Comparison of ENCODE assay signal across 1 cellular context in the genomic region with DNA sequence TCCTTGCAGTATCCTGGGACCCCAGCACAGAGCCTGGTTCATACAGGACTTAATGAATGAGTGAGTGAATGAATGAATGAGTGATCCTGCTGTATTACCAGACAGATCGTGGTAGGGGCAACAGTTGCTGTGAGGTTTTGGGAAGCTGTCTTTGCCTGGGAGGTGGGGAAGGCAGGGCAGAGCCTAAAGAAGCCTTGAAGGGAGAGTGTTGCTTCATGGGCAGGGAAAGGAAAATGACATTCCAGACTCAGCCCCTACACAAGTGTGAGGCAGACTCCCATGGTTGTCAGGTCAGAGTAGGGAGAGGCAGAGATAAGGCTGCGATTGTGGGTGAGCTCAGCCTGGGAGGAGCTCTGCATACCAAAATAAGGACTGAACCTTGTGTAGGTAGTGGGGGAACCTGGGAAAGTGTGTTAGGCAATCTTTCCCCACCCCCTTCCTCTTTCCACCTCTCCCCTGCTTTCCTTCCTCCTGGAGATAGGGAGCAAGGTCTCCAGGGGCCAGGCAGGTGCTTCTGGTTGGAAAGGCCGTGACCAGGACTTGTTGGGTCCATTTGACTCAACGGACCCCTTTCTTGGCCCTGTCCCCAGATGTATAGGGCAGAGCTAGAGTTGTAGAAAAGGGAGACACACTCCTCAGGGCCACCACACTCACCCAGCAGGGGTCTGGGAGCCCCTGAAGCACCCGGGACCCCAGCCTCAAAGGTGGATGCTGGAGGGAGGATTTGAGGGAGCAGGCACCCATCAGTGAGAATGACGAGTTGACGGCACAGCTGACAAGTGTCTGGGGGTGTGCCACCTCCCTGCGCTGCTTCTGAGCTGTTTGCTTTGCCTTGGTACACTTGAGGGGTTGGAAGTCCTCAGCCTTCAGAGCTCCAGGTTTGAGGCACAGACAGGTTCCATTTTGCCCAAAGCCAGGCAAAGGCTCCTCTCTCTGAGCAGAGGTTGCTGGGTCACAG.
TF ChIP-seq lines count a peak whose summit lies in the region.

No MANE protein-coding gene starts in this region.

TF ChIP-seq in HepG2, 621 proteins besides CTCF, POLR2A, EP300 and RAD21 (continued from another document and continues in another):
- TF ChIP-seq, protein P1, sequence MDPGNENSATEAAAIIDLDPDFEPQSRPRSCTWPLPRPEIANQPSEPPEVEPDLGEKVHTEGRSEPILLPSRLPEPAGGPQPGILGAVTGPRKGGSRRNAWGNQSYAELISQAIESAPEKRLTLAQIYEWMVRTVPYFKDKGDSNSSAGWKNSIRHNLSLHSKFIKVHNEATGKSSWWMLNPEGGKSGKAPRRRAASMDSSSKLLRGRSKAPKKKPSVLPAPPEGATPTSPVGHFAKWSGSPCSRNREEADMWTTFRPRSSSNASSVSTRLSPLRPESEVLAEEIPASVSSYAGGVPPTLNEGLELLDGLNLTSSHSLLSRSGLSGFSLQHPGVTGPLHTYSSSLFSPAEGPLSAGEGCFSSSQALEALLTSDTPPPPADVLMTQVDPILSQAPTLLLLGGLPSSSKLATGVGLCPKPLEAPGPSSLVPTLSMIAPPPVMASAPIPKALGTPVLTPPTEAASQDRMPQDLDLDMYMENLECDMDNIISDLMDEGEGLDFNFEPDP (CRISPR knock-in tag; conservative IDR thresholded peaks at IDR 0.05), result 0 out of 2 replicates have a peak, but pooled peaks have one; percentile 80
- TF ChIP-seq ZNF678 (CRISPR knock-in tag; IDR thresholded peaks at IDR 0.05) (no peak), NR2F6 (IDR thresholded peaks at IDR 0.05) (peak; percentile 71), NR2F6 (CRISPR knock-in tag; IDR thresholded peaks at IDR 0.05) (peak; percentile 72; the same call in 1 of the 2 replicates), SSRP1 (CRISPR knock-in tag; IDR thresholded peaks at IDR 0.05) (no peak), NFRKB (IDR thresholded peaks at IDR 0.05) (no peak), RBAK (CRISPR knock-in tag; IDR thresholded peaks at IDR 0.05) (no peak), ZMAT3 (CRISPR knock-in tag; conservative IDR thresholded peaks at IDR 0.05) (peak; percentile 80), ZFP41 (CRISPR knock-in tag; IDR thresholded peaks at IDR 0.05; ENCODE audit: borderline replicate concordance) (no peak), ZBTB21 (CRISPR knock-in tag; IDR thresholded peaks at IDR 0.05) (no peak), SRSF4 (IDR thresholded peaks at IDR 0.05; ENCODE audit: low read depth, low read length, poor library complexity, severe bottlenecking) (no peak), HNRNPLL (IDR thresholded peaks at IDR 0.05; ENCODE audit: low read depth, low read length, poor library complexity, severe bottlenecking) (no peak), ZNF12 (CRISPR knock-in tag; IDR thresholded peaks at IDR 0.05) (no peak), ZNF350 (CRISPR knock-in tag; IDR thresholded peaks at IDR 0.05; ENCODE audit: borderline replicate concordance, low read depth) (no peak; the same call in 1 of the 2 replicates), ZNF605 (CRISPR knock-in tag; IDR thresholded peaks at IDR 0.05) (peak; percentile 92), ZNF225 (CRISPR knock-in tag; IDR thresholded peaks at IDR 0.05) (no peak), GATAD1 (CRISPR knock-in tag; IDR thresholded peaks at IDR 0.05) (peak; percentile 47; the same call in 1 of the 2 replicates), SIX1 (CRISPR knock-in tag; IDR thresholded peaks at IDR 0.05; ENCODE audit: borderline replicate concordance) (no peak), JARID2 (CRISPR knock-in tag; IDR thresholded peaks at IDR 0.05; ENCODE audit: insufficient replicate concordance) (no peak), KDM6A (CRISPR knock-in tag; IDR thresholded peaks at IDR 0.05; ENCODE audit: low read depth) (no peak), NONO (IDR thresholded peaks at IDR 0.05) (no peak), NONO (CRISPR knock-in tag; conservative IDR thresholded peaks at IDR 0.05) (peak; percentile 43; the same call in 1 of the 2 replicates), AGO1 (IDR thresholded peaks at IDR 0.05; ENCODE audit: low read depth, low read length, poor library complexity, severe bottlenecking) (no peak), ZNF354B (CRISPR knock-in tag; IDR thresholded peaks at IDR 0.05) (no peak), KAT7 (CRISPR knock-in tag; IDR thresholded peaks at IDR 0.05; ENCODE audit: borderline replicate concordance) (no peak), ZNF75D (CRISPR knock-in tag; IDR thresholded peaks at IDR 0.05; ENCODE audit: borderline replicate concordance) (no peak), SP1 (IDR thresholded peaks at IDR 0.05) (no peak), SP1 (CRISPR knock-in tag; IDR thresholded peaks at IDR 0.05) (peak; percentile 34; the same call in 1 of the 2 replicates), ZNF749 (CRISPR knock-in tag; IDR thresholded peaks at IDR 0.05; ENCODE audit: borderline replicate concordance) (no peak), HNRNPK (IDR thresholded peaks at IDR 0.05; ENCODE audit: low read depth, low read length, poor library complexity, severe bottlenecking) (no peak), MIER2 (CRISPR knock-in tag; IDR thresholded peaks at IDR 0.05) (no peak; the same call in 1 of the 2 replicates)
- TF ChIP-seq, protein P2, sequence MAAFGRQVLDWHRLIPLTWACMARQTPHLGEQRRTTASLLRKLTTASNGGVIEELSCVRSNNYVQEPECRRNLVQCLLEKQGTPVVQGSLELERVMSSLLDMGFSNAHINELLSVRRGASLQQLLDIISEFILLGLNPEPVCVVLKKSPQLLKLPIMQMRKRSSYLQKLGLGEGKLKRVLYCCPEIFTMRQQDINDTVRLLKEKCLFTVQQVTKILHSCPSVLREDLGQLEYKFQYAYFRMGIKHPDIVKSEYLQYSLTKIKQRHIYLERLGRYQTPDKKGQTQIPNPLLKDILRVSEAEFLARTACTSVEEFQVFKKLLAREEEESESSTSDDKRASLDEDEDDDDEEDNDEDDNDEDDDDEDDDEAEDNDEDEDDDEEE (CRISPR knock-in tag; IDR thresholded peaks at IDR 0.05), result peak; percentile 87
- TF ChIP-seq, protein P3, sequence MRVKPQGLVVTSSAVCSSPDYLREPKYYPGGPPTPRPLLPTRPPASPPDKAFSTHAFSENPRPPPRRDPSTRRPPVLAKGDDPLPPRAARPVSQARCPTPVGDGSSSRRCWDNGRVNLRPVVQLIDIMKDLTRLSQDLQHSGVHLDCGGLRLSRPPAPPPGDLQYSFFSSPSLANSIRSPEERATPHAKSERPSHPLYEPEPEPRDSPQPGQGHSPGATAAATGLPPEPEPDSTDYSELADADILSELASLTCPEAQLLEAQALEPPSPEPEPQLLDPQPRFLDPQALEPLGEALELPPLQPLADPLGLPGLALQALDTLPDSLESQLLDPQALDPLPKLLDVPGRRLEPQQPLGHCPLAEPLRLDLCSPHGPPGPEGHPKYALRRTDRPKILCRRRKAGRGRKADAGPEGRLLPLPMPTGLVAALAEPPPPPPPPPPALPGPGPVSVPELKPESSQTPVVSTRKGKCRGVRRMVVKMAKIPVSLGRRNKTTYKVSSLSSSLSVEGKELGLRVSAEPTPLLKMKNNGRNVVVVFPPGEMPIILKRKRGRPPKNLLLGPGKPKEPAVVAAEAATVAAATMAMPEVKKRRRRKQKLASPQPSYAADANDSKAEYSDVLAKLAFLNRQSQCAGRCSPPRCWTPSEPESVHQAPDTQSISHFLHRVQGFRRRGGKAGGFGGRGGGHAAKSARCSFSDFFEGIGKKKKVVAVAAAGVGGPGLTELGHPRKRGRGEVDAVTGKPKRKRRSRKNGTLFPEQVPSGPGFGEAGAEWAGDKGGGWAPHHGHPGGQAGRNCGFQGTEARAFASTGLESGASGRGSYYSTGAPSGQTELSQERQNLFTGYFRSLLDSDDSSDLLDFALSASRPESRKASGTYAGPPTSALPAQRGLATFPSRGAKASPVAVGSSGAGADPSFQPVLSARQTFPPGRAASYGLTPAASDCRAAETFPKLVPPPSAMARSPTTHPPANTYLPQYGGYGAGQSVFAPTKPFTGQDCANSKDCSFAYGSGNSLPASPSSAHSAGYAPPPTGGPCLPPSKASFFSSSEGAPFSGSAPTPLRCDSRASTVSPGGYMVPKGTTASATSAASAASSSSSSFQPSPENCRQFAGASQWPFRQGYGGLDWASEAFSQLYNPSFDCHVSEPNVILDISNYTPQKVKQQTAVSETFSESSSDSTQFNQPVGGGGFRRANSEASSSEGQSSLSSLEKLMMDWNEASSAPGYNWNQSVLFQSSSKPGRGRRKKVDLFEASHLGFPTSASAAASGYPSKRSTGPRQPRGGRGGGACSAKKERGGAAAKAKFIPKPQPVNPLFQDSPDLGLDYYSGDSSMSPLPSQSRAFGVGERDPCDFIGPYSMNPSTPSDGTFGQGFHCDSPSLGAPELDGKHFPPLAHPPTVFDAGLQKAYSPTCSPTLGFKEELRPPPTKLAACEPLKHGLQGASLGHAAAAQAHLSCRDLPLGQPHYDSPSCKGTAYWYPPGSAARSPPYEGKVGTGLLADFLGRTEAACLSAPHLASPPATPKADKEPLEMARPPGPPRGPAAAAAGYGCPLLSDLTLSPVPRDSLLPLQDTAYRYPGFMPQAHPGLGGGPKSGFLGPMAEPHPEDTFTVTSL (CRISPR knock-in tag; IDR thresholded peaks at IDR 0.05; ENCODE audit: borderline replicate concordance), result no peak
- TF ChIP-seq, protein P4, sequence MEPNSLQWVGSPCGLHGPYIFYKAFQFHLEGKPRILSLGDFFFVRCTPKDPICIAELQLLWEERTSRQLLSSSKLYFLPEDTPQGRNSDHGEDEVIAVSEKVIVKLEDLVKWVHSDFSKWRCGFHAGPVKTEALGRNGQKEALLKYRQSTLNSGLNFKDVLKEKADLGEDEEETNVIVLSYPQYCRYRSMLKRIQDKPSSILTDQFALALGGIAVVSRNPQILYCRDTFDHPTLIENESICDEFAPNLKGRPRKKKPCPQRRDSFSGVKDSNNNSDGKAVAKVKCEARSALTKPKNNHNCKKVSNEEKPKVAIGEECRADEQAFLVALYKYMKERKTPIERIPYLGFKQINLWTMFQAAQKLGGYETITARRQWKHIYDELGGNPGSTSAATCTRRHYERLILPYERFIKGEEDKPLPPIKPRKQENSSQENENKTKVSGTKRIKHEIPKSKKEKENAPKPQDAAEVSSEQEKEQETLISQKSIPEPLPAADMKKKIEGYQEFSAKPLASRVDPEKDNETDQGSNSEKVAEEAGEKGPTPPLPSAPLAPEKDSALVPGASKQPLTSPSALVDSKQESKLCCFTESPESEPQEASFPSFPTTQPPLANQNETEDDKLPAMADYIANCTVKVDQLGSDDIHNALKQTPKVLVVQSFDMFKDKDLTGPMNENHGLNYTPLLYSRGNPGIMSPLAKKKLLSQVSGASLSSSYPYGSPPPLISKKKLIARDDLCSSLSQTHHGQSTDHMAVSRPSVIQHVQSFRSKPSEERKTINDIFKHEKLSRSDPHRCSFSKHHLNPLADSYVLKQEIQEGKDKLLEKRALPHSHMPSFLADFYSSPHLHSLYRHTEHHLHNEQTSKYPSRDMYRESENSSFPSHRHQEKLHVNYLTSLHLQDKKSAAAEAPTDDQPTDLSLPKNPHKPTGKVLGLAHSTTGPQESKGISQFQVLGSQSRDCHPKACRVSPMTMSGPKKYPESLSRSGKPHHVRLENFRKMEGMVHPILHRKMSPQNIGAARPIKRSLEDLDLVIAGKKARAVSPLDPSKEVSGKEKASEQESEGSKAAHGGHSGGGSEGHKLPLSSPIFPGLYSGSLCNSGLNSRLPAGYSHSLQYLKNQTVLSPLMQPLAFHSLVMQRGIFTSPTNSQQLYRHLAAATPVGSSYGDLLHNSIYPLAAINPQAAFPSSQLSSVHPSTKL (CRISPR knock-in tag; IDR thresholded peaks at IDR 0.05), result peak; percentile 84
- TF ChIP-seq, protein P5, sequence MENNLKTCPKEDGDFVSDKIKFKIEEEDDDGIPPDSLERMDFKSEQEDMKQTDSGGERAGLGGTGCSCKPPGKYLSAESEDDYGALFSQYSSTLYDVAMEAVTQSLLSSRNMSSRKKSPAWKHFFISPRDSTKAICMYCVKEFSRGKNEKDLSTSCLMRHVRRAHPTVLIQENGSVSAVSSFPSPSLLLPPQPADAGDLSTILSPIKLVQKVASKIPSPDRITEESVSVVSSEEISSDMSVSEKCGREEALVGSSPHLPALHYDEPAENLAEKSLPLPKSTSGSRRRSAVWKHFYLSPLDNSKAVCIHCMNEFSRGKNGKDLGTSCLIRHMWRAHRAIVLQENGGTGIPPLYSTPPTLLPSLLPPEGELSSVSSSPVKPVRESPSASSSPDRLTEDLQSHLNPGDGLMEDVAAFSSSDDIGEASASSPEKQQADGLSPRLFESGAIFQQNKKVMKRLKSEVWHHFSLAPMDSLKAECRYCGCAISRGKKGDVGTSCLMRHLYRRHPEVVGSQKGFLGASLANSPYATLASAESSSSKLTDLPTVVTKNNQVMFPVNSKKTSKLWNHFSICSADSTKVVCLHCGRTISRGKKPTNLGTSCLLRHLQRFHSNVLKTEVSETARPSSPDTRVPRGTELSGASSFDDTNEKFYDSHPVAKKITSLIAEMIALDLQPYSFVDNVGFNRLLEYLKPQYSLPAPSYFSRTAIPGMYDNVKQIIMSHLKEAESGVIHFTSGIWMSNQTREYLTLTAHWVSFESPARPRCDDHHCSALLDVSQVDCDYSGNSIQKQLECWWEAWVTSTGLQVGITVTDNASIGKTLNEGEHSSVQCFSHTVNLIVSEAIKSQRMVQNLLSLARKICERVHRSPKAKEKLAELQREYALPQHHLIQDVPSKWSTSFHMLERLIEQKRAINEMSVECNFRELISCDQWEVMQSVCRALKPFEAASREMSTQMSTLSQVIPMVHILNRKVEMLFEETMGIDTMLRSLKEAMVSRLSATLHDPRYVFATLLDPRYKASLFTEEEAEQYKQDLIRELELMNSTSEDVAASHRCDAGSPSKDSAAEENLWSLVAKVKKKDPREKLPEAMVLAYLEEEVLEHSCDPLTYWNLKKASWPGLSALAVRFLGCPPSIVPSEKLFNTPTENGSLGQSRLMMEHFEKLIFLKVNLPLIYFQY (CRISPR knock-in tag; IDR thresholded peaks at IDR 0.05; ENCODE audit: borderline replicate concordance), result 0 out of 2 replicates have a peak, but pooled peaks have one; percentile 13
- TF ChIP-seq, protein P6, sequence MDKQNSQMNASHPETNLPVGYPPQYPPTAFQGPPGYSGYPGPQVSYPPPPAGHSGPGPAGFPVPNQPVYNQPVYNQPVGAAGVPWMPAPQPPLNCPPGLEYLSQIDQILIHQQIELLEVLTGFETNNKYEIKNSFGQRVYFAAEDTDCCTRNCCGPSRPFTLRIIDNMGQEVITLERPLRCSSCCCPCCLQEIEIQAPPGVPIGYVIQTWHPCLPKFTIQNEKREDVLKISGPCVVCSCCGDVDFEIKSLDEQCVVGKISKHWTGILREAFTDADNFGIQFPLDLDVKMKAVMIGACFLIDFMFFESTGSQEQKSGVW (CRISPR knock-in tag; IDR thresholded peaks at IDR 0.05; ENCODE audit: borderline replicate concordance), result no peak
- TF ChIP-seq, protein P7, sequence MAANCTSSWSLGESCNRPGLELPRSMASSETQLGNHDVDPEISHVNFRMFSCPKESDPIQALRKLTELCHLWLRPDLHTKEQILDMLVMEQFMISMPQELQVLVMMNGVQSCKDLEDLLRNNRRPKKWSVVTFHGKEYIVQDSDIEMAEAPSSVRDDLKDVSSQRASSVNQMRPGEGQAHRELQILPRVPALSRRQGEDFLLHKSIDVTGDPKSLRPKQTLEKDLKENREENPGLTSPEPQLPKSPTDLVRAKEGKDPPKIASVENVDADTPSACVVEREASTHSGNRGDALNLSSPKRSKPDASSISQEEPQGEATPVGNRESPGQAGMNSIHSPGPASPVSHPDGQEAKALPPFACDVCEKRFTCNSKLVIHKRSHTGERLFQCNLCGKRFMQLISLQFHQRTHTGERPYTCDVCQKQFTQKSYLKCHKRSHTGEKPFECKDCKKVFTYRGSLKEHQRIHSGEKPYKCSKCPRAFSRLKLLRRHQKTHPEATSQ (CRISPR knock-in tag; IDR thresholded peaks at IDR 0.05; ENCODE audit: borderline replicate concordance), result peak; percentile 51; the same call in 1 of the 2 replicates
